In genomic region chr3:15065550-15066007, GRCh38 we compare ENCODE assay signal across 8 cellular contexts. TPM values are rescaled to one million over a fixed set of nuclear protein-coding genes. Genes with fewer than 3 reads are reported as not detected.
DNase-seq lines count a peak whose midpoint lies in the region; ATAC-seq, FAIRE-seq and TF ChIP-seq lines count a peak whose summit lies in the region.

No MANE protein-coding gene starts in this region.

- TF ChIP-seq EP300 in tibial nerve (IDR thresholded peaks at IDR 0.05) = no peak

- no peaks in the 10 kb centered on the region for H3K9me3 Mint-ChIP-seq in activated naive CD4-positive, alpha-beta T cell treated with anti-CD3 and anti-CD28 coated beads for 36 hours

- peak overlapping the region; percentile 96 for H3K4me3 Mint-ChIP-seq in activated naive CD4-positive, alpha-beta T cell treated with anti-CD3 and anti-CD28 coated beads for 36 hours

- H3K27me3 ChIP-seq in adrenal gland (no peaks in the 10 kb centered on the region), liver (ENCODE audit: control insufficient read depth in 4 of 4, insufficient read depth in 4 of 4, low read length in 3 of 4) (no peaks in the 10 kb centered on the region), tibial nerve (no peaks in the 10 kb centered on the region), foreskin keratinocyte (no peaks in the 10 kb centered on the region)

- no peak for FAIRE-seq in H54 (lab: Jason Lieb, UNC)

- TF ChIP-seq RAD21 in liver (IDR thresholded peaks at IDR 0.05) = no peak

- no peak for DNase-seq in activated naive CD4-positive, alpha-beta T cell treated with anti-CD3 and anti-CD28 coated beads for 36 hours
- DNase-seq in activated naive CD4-positive, alpha-beta T cell treated with Interleukin-2 at 50 U/mL for 16 hours = no peak
- DNase-seq in adrenal gland (no peak), tibial nerve (ENCODE audit: low spot score in 2 of 2) (no peak), foreskin keratinocyte (no peak), H54 (ENCODE audit: insufficient read length, low spot score) (no peak)

- peaks cover 25% of the 10 kb centered on the region for H3K4me1 Mint-ChIP-seq in activated naive CD4-positive, alpha-beta T cell treated with anti-CD3 and anti-CD28 coated beads for 36 hours (ENCODE audit: low read depth)

- no peaks in the 10 kb centered on the region for H3K9me3 ChIP-seq in adrenal gland (replicated peaks in 1 of 3)
- H3K9me3 ChIP-seq in liver (ENCODE audit: control insufficient read depth in 4 of 4, low read length in 3 of 4) = no peaks in the 10 kb centered on the region
- H3K9me3 ChIP-seq in tibial nerve = no peaks in the 10 kb centered on the region

- ATAC-seq in HG03175 (IDR thresholded peaks at IDR 0.05; ENCODE audit: unreplicated experiment) (no peak), foreskin keratinocyte (no peak)

- no peak for TF ChIP-seq POLR2A in adrenal gland (IDR thresholded peaks at IDR 0.05)
- no peak for TF ChIP-seq POLR2A in tibial nerve (IDR thresholded peaks at IDR 0.05)
- TF ChIP-seq POLR2A in H54 (IDR thresholded peaks at IDR 0.05; ENCODE audit: low read depth, low read length) = no peak

- H3K4me1 ChIP-seq in adrenal gland (replicated peaks in 1 of 2) (peaks cover 9 to 19% of the 10 kb centered on the region in 2 donors), liver (ENCODE audit: control insufficient read depth in 4 of 4, insufficient read depth in 4 of 4, low read length in 3 of 4) (peaks cover 3 to 16% (median 15%) of the 10 kb centered on the region in 4 donors), tibial nerve (peaks cover 0 to 16% (median 14%) of the 10 kb centered on the region in 4 donors), foreskin keratinocyte (no peaks in the 10 kb centered on the region)

- H3K27me3 Mint-ChIP-seq in activated naive CD4-positive, alpha-beta T cell treated with anti-CD3 and anti-CD28 coated beads for 36 hours (ENCODE audit: low read depth) = no peaks in the 10 kb centered on the region

- CTCF ChIA-PET in activated naive CD4-positive, alpha-beta T cell treated with anti-CD3 and anti-CD28 coated beads for 36 hours (lab: Charles Lee) = interaction anchor here (2.5 kb wide), 1 partner anchor 14 kb away, joined by 13 read pairs; no protein-coding TSS in a partner anchor

- intact Hi-C loops in activated naive CD4-positive, alpha-beta T cell treated with anti-CD3 and anti-CD28 coated beads for 36 hours (cut with micrococcal nuclease) = loop anchor here (1.0 to 5.0 kb wide), 7 partner anchors 10 to 888 kb away; partner anchors contain the start of genes CCDC174, LSM3, NR2C2 and RBSN
- intact Hi-C loops in adrenal gland (cut with DNase I) = no loop called here

- H3K27ac Mint-ChIP-seq in activated naive CD4-positive, alpha-beta T cell treated with anti-CD3 and anti-CD28 coated beads for 36 hours = no peak overlapping the region

- H3K36me3 ChIP-seq in adrenal gland (replicated peaks in 1 of 2) (peaks cover 0 to 2% of the 10 kb centered on the region in 2 donors), liver (ENCODE audit: control insufficient read depth in 4 of 4, insufficient read depth in 3 of 4, low read depth in 1 of 4, low read length in 3 of 4) (peaks cover 0 to 6% (median 0%) of the 10 kb centered on the region in 4 donors), tibial nerve (peaks cover 0 to 12% (median 0%) of the 10 kb centered on the region in 3 donors)

- peak overlapping the region in 1 of 2 donors; percentile 58 for H3K9ac ChIP-seq in liver (ENCODE audit: low read depth in 1 of 2, low read length in 2 of 2)

- H3K27ac ChIP-seq in adrenal gland (peak overlapping the region in 2 of 5 donors; percentile 81 to 89), liver (ENCODE audit: low read depth in 1 of 2, low read length in 2 of 2) (peak overlapping the region; percentile 92 to 98), tibial nerve (peak overlapping the region; percentile 44 to 84 (median 74)), foreskin keratinocyte (no peak overlapping the region)

- no peak for TF ChIP-seq CTCF in adrenal gland (IDR thresholded peaks at IDR 0.05)
- no peak for TF ChIP-seq CTCF in liver (IDR thresholded peaks at IDR 0.05; ENCODE audit: low read depth, low read length, missing input control)
- TF ChIP-seq CTCF in tibial nerve (IDR thresholded peaks at IDR 0.05) = no peak
- TF ChIP-seq CTCF in foreskin keratinocyte (conservative IDR thresholded peaks at IDR 0.05) = no peak

- peak overlapping the region; percentile 1 to 81 (median 69) for H3K4me3 ChIP-seq in adrenal gland
- peak overlapping the region in 2 of 3 donors; percentile 92 to 98 for H3K4me3 ChIP-seq in liver (ENCODE audit: low read depth in 1 of 3, low read length in 3 of 3)
- H3K4me3 ChIP-seq in tibial nerve = peak overlapping the region; percentile 64 to 91 (median 78)

- 47 to 66% (median 59%) methylated on average over 16 of the region's 16 CpGs for WGBS in adrenal gland, 4 donors
- 49% methylated on average over 16 of the region's 16 CpGs for WGBS in liver
- WGBS in tibial nerve, 2 donors = 41 to 53% methylated on average over 16 of the region's 16 CpGs

- H3K36me3 Mint-ChIP-seq in activated naive CD4-positive, alpha-beta T cell treated with anti-CD3 and anti-CD28 coated beads for 36 hours (ENCODE audit: low read depth) = peaks cover 11% of the 10 kb centered on the region

TF ChIP-seq in liver, 16 proteins besides CTCF, POLR2A, EP300 and RAD21:
- no peak for TF ChIP-seq EGR1 (IDR thresholded peaks at IDR 0.05; ENCODE audit: low read depth in 2 of 2)
- TF ChIP-seq MAX (IDR thresholded peaks at IDR 0.05) = no peak
- no peak for TF ChIP-seq JUND (IDR thresholded peaks at IDR 0.05)
- no peak for TF ChIP-seq SP1 (IDR thresholded peaks at IDR 0.05)
- TF ChIP-seq TAF1 (conservative IDR thresholded peaks at IDR 0.05) = no peak
TF ChIP-seq in liver: peak in this region for 0.

RNA-seq across cellular contexts. Expression of gene MRPS25, which starts 0.5 kb away (rescaled TPM):
- total RNA-seq in activated naive CD4-positive, alpha-beta T cell treated with anti-CD3 and anti-CD28 coated beads for 36 hours = 10 to 100 TPM; 55.0 to 57.5 TPM
- total RNA-seq in adrenal gland (10 to 100 TPM; 12.9 to 66.7 (median 42.7) TPM), liver (10 to 100 TPM; 12.6 to 33.2 TPM), tibial nerve (10 to 100 TPM; 22.7 to 45.6 (median 30.7) TPM), foreskin keratinocyte (38.9 and 42.5 TPM in 2 replicates)
- polyA plus RNA-seq in adrenal gland (100 to 1,000 TPM in 1 of 3 donors, 10 to 100 TPM in 2; 47.1 to 145 (median 65.4) TPM), liver (10 to 100 TPM; 52.6 to 55.1 TPM), foreskin keratinocyte (56.8 and 61.9 TPM in 2 replicates)

RNA-seq across cellular contexts. Expression of gene RBSN, which starts 33.4 kb away (rescaled TPM):
- 10 to 100 TPM; 15.3 to 15.8 TPM for total RNA-seq in activated naive CD4-positive, alpha-beta T cell treated with anti-CD3 and anti-CD28 coated beads for 36 hours
- 10 to 100 TPM; 20.8 to 33.9 (median 26.0) TPM for total RNA-seq in adrenal gland
- polyA plus RNA-seq in adrenal gland = 10 to 100 TPM in 2 of 3 donors, 1 to 10 TPM in 1; 5.7 to 14.8 (median 11.0) TPM
- 10 to 100 TPM; 13.9 to 18.3 TPM for total RNA-seq in liver
- 1 to 10 TPM; 5.6 to 10.0 TPM for polyA plus RNA-seq in liver
- 10 to 100 TPM; 26.6 to 43.9 (median 34.5) TPM for total RNA-seq in tibial nerve
- 20.2 and 20.9 TPM in 2 replicates for total RNA-seq in foreskin keratinocyte
- 5.8 and 5.9 TPM in 2 replicates for polyA plus RNA-seq in foreskin keratinocyte
